Comparison of ENCODE assay signal across 13 cellular contexts in genomic region chr9:27154923-27155322, GRCh38. TPM values are rescaled to one million over a fixed set of nuclear protein-coding genes. Genes with fewer than 3 reads are reported as not detected.
DNase-seq lines count a peak whose midpoint lies in the region; TF ChIP-seq lines count a peak whose summit lies in the region.
"Had no signal": no experiment of that assay in that cellular context is flagged by ENCODE, and none has a peak within 500 bp of the region (broad histone marks: within the 10 kb centered on the region; RNA-seq: fewer than 3 reads in every experiment).

No MANE protein-coding gene starts in this region.

- H3K9me3 Mint-ChIP-seq in activated T-helper 2 cell treated with anti-CD3 and anti-CD28 coated beads, Interferon-gamma antibody, Interleukin-2, Interleukin-4, amounts not matched to agents 10 μg/mL and 5 μg/mL and 100 μg/mL, durations not matched to agents 14 hours and 24 hours and 36 hours, result no peaks in the 10 kb centered on the region
- H3K9me3 Mint-ChIP-seq: activated naive CD8-positive, alpha-beta T cell treated with anti-CD3 and anti-CD28 coated beads for 36 hours; naive B cell had no signal

- no peaks in the 10 kb centered on the region for H4K20me1 ChIP-seq in GM23248 (ENCODE audit: insufficient read depth)

- DNase-seq in GM23248, result peak; percentile 88
- DNase-seq in SK-N-MC (ENCODE audit: low read depth, low spot score), result peak; percentile 2
- DNase-seq in fibroblast of pulmonary artery (ENCODE audit: low read depth), result peak; percentile 96
- no peak for DNase-seq in activated T-helper 2 cell treated with anti-CD3 and anti-CD28 coated beads, Interferon-gamma antibody, Interleukin-2, Interleukin-4, amounts not matched to agents 10 μg/mL and 5 μg/mL and 100 μg/mL, durations not matched to agents 14 hours and 24 hours and 36 hours (ENCODE audit: low spot score)
- no peak for DNase-seq in DMS 273 treated with DMSO at 0.1 percent for 48 hours (lab: John Stamatoyannopoulos, UW)
- DNase-seq in activated effector memory CD4-positive, alpha-beta T cell treated with Interleukin-2 at 50 U/mL for 16 hours, result no peak
- no peak for DNase-seq in transverse colon
- DNase-seq: activated CD4-positive, alpha-beta T cell treated with anti-CD3 and anti-CD28 coated beads, Interleukin-2, amount 50 U/mL, for 1 hour; activated naive CD8-positive, alpha-beta T cell treated with anti-CD3 and anti-CD28 coated beads for 36 hours; gastrocnemius medialis; naive B cell; NCI-H1930 had no signal

- H3K36me3 ChIP-seq in GM23248 (ENCODE audit: low read depth) (no peaks in the 10 kb centered on the region), SK-N-MC (ENCODE audit: insufficient read depth, low read length) (no peaks in the 10 kb centered on the region), rectal smooth muscle tissue (ENCODE audit: control insufficient read depth, insufficient read depth, low read length) (no peaks in the 10 kb centered on the region), transverse colon (no peaks in the 10 kb centered on the region)
- H3K36me3 ChIP-seq: gastrocnemius medialis had no signal

- peak overlapping the region; percentile 23 for H3K4me2 ChIP-seq in GM23248 (ENCODE audit: unreplicated experiment)

- H3K9me2 ChIP-seq in GM23248 (ENCODE audit: insufficient read depth), result no peaks in the 10 kb centered on the region; the same call in 1 of the 2 replicates

- intact Hi-C loops in activated T-helper 2 cell treated with anti-CD3 and anti-CD28 coated beads, Interferon-gamma antibody, Interleukin-2, Interleukin-4, amounts not matched to agents 10 μg/mL and 5 μg/mL and 100 μg/mL, durations not matched to agents 14 hours and 24 hours and 36 hours (cut with micrococcal nuclease), result no loop called here
- intact Hi-C loops in transverse colon (cut with DNase I; ENCODE audit: low total_unique reads), result no loop called here

- WGBS in GM23248 (ENCODE audit: low coverage in 1 of 2, low lambda C conversion rate in 2 of 2, missing lambda C conversion rate in 2 of 2), 2 experiments, result 4 to 5% methylated on average over 5 of the region's 5 CpGs
- 58 to 61% methylated on average over 2 to 5 of the region's 5 CpGs for WGBS in transverse colon (ENCODE audit: low coverage in 1 of 2), 2 donors

- TF ChIP-seq EP300 in transverse colon (IDR thresholded peaks at IDR 0.05; ENCODE audit: low read depth), result no peak

- H3K27me3 ChIP-seq in GM23248 (replicated peaks; ENCODE audit: insufficient read depth) (no peaks in the 10 kb centered on the region), rectal smooth muscle tissue (ENCODE audit: control insufficient read depth, insufficient read depth, low read length) (no peaks in the 10 kb centered on the region), transverse colon (no peaks in the 10 kb centered on the region)
- H3K27me3 ChIP-seq: gastrocnemius medialis had no signal

- H3K79me2 ChIP-seq in GM23248 (ENCODE audit: insufficient read depth), result no peaks in the 10 kb centered on the region

- H2AFZ ChIP-seq in GM23248, result peak overlapping the region; percentile 41; the same call in 1 of the 2 replicates

- TF ChIP-seq CTCF in fibroblast of pulmonary artery (IDR thresholded peaks at IDR 0.05; ENCODE audit: low read length, missing control alignments) (no peak), transverse colon (IDR thresholded peaks at IDR 0.05) (no peak)

- H3F3A ChIP-seq in GM23248 (ENCODE audit: insufficient read depth), result peaks cover 39% of the 10 kb centered on the region

- H3K4me3 ChIP-seq in GM23248 (0 out of 2 replicates have a peak overlapping the region, but pooled peaks have one; percentile 7), SK-N-MC (no peak overlapping the region), fibroblast of pulmonary artery (replicated peaks; ENCODE audit: low read depth, low read length) (no peak overlapping the region), rectal smooth muscle tissue (ENCODE audit: low read length) (no peak overlapping the region), transverse colon (no peak overlapping the region)
- H3K4me3 ChIP-seq: gastrocnemius medialis had no signal

- H3K27me3 Mint-ChIP-seq in activated T-helper 2 cell treated with anti-CD3 and anti-CD28 coated beads, Interferon-gamma antibody, Interleukin-2, Interleukin-4, amounts not matched to agents 10 μg/mL and 5 μg/mL and 100 μg/mL, durations not matched to agents 14 hours and 24 hours and 36 hours (ENCODE audit: low read depth), result peaks cover 1% of the 10 kb centered on the region

- H3K27ac Mint-ChIP-seq in activated T-helper 2 cell treated with anti-CD3 and anti-CD28 coated beads, Interferon-gamma antibody, Interleukin-2, Interleukin-4, amounts not matched to agents 10 μg/mL and 5 μg/mL and 100 μg/mL, durations not matched to agents 14 hours and 24 hours and 36 hours, result no peak overlapping the region
- H3K27ac Mint-ChIP-seq: activated naive CD8-positive, alpha-beta T cell treated with anti-CD3 and anti-CD28 coated beads for 36 hours; naive B cell had no signal

- H3K9ac ChIP-seq in GM23248 (peak overlapping the region; percentile 44), SK-N-MC (ENCODE audit: insufficient read length) (no peak overlapping the region), rectal smooth muscle tissue (ENCODE audit: low read length) (no peak overlapping the region)

- H3K9me3 ChIP-seq in GM23248 (ENCODE audit: low read depth), result no peaks in the 10 kb centered on the region
- no peaks in the 10 kb centered on the region for H3K9me3 ChIP-seq in SK-N-MC (ENCODE audit: low read depth, low read length)
- no peaks in the 10 kb centered on the region for H3K9me3 ChIP-seq in transverse colon
- H3K9me3 ChIP-seq: gastrocnemius medialis had no signal

- no peaks in the 10 kb centered on the region for H3K4me1 Mint-ChIP-seq in activated T-helper 2 cell treated with anti-CD3 and anti-CD28 coated beads, Interferon-gamma antibody, Interleukin-2, Interleukin-4, amounts not matched to agents 10 μg/mL and 5 μg/mL and 100 μg/mL, durations not matched to agents 14 hours and 24 hours and 36 hours (ENCODE audit: low read depth)
- H3K4me1 Mint-ChIP-seq: activated naive CD8-positive, alpha-beta T cell treated with anti-CD3 and anti-CD28 coated beads for 36 hours; naive B cell had no signal

- no peaks in the 10 kb centered on the region for H3K36me3 Mint-ChIP-seq in activated T-helper 2 cell treated with anti-CD3 and anti-CD28 coated beads, Interferon-gamma antibody, Interleukin-2, Interleukin-4, amounts not matched to agents 10 μg/mL and 5 μg/mL and 100 μg/mL, durations not matched to agents 14 hours and 24 hours and 36 hours (ENCODE audit: low read depth)
- H3K36me3 Mint-ChIP-seq: activated naive CD8-positive, alpha-beta T cell treated with anti-CD3 and anti-CD28 coated beads for 36 hours; naive B cell had no signal

- H3K4me1 ChIP-seq in GM23248 (ENCODE audit: insufficient read depth) (peaks cover 59% of the 10 kb centered on the region), rectal smooth muscle tissue (ENCODE audit: control insufficient read depth, insufficient read depth, low read length) (peaks cover 21% of the 10 kb centered on the region), transverse colon (peaks cover 2 to 20% (median 8%) of the 10 kb centered on the region in 4 donors)
- H3K4me1 ChIP-seq: gastrocnemius medialis had no signal

- no peak overlapping the region for H3K4me3 Mint-ChIP-seq in activated T-helper 2 cell treated with anti-CD3 and anti-CD28 coated beads, Interferon-gamma antibody, Interleukin-2, Interleukin-4, amounts not matched to agents 10 μg/mL and 5 μg/mL and 100 μg/mL, durations not matched to agents 14 hours and 24 hours and 36 hours (ENCODE audit: low read depth)
- H3K4me3 Mint-ChIP-seq: activated naive CD8-positive, alpha-beta T cell treated with anti-CD3 and anti-CD28 coated beads for 36 hours; naive B cell had no signal

- no peak for TF ChIP-seq POLR2A in transverse colon (IDR thresholded peaks at IDR 0.05)

- in situ Hi-C loops in GM23248 (cut with MboI), result no loop called here
- in situ Hi-C loops in transverse colon (cut with MboI; ENCODE audit: low pct_ligation_motif_present in 1 of 4, low pct_unique_long_range_greater_than_20kb in 1 of 4, low sequenced_read_pairs in 3 of 4), result no loop called here

- H3K27ac ChIP-seq in GM23248 (peak overlapping the region; percentile 64), SK-N-MC (no peak overlapping the region), rectal smooth muscle tissue (ENCODE audit: low read depth, low read length) (peak overlapping the region; percentile 6), transverse colon (peak overlapping the region in 1 of 4 donors; percentile 23)
- H3K27ac ChIP-seq: gastrocnemius medialis had no signal

RNA-seq across cellular contexts. Expression of gene TEK, which starts 45.9 kb away (rescaled TPM):
- total RNA-seq in GM23248 (2014; rRNA removed; shearing (Covaris generic)), result 7.1 and 10.2 TPM in 2 replicates
- 4.3 and 5.0 TPM in 2 replicates for polyA plus RNA-seq in GM23248 (2016; fragmentation: Nextera tagmentation; extraction: Ambion mirVana)
- not detected in 2 replicates for total RNA-seq in activated T-helper 2 cell treated with anti-CD3 and anti-CD28 coated beads, Interferon-gamma antibody, Interleukin-2, Interleukin-4, amounts not matched to agents 10 μg/mL and 5 μg/mL and 100 μg/mL, durations not matched to agents 14 hours and 24 hours and 36 hours
- total RNA-seq in transverse colon, result 1 to 10 TPM; 1.5 to 4.0 (median 3.0) TPM
- total RNA-seq: activated naive CD8-positive, alpha-beta T cell treated with anti-CD3 and anti-CD28 coated beads for 36 hours had no signal

Comparison
In these comparisons a context has a peak if more than half of its experiments do, and no peak if none do; other contexts are left out.
1. DNase-seq: peak in GM23248 (single experiment), SK-N-MC (single experiment) and fibroblast of pulmonary artery (single experiment); none in activated T-helper 2 cell treated with anti-CD3 and anti-CD28 coated beads, Interferon-gamma antibody, Interleukin-2, Interleukin-4, amounts not matched to agents 10 μg/mL and 5 μg/mL and 100 μg/mL, durations not matched to agents 14 hours and 24 hours and 36 hours (single experiment), DMS 273 treated with DMSO at 0.1 percent for 48 hours (single experiment), activated effector memory CD4-positive, alpha-beta T cell treated with Interleukin-2 at 50 U/mL for 16 hours (single experiment) and transverse colon (single experiment).